In genomic region chr20:1118336-1119127, GRCh38 we compare ENCODE assay signal across 1 cellular context.
TF ChIP-seq lines count a peak whose summit lies in the region.

PSMF1 (plus strand) TSS chr20:1118602; CDS start chr20:1118774, 172 bp downstream.

TF ChIP-seq in K562, 482 proteins besides CTCF, POLR2A, EP300 and RAD21 (continued from another document and continues in another):
- TF ChIP-seq MGA (IDR thresholded peaks at IDR 0.05): no peak; the same call in 1 of the 2 replicates
- TF ChIP-seq TARDBP (IDR thresholded peaks at IDR 0.05): 0 out of 2 replicates have a peak, but pooled peaks have one; percentile 65
- TF ChIP-seq CBFA2T3 (IDR thresholded peaks at IDR 0.05): no peak
- no peak for TF ChIP-seq EZH2 (IDR thresholded peaks at IDR 0.05; ENCODE audit: borderline replicate concordance, low read depth, low read length)
- TF ChIP-seq ZBTB17 (CRISPR knock-in tag; IDR thresholded peaks at IDR 0.05): 0 out of 2 replicates have a peak, but pooled peaks have one; percentile 55
- TF ChIP-seq ZNF77 (CRISPR knock-in tag; IDR thresholded peaks at IDR 0.05): no peak
- TF ChIP-seq HBP1 (CRISPR knock-in tag; IDR thresholded peaks at IDR 0.05): no peak
- TF ChIP-seq ZNF644 (tag; IDR thresholded peaks at IDR 0.05; ENCODE audit: low read depth): no peak
- TF ChIP-seq ZNF518B (CRISPR knock-in tag; IDR thresholded peaks at IDR 0.05): no peak
- no peak for TF ChIP-seq ZNF764 (CRISPR knock-in tag; IDR thresholded peaks at IDR 0.05; ENCODE audit: low read depth)
- no peak for TF ChIP-seq HDAC8 (tag; IDR thresholded peaks at IDR 0.05)
- no peak for TF ChIP-seq ARNT (IDR thresholded peaks at IDR 0.05)
- no peak for TF ChIP-seq ZNF318 (IDR thresholded peaks at IDR 0.05; ENCODE audit: borderline replicate concordance in 1 of 2, low read depth in 1 of 2)
- TF ChIP-seq YBX1 (IDR thresholded peaks at IDR 0.05): no peak
- no peak for TF ChIP-seq HMBOX1 (IDR thresholded peaks at IDR 0.05)
- TF ChIP-seq GTF3C2 (IDR thresholded peaks at IDR 0.05; ENCODE audit: borderline replicate concordance, extremely low read depth, insufficient read length): no peak
- peak; percentile 92 for TF ChIP-seq KLF6 (CRISPR knock-in tag; IDR thresholded peaks at IDR 0.05; ENCODE audit: borderline replicate concordance)
- TF ChIP-seq BHLHE40 (IDR thresholded peaks at IDR 0.05; ENCODE audit: low read length): peak; percentile 39
- no peak for TF ChIP-seq SMAD1 (IDR thresholded peaks at IDR 0.05; ENCODE audit: low read depth, low read length, partially characterized antibody)
- TF ChIP-seq NCOA4 (IDR thresholded peaks at IDR 0.05; ENCODE audit: partially characterized antibody): no peak
- no peak for TF ChIP-seq MCM5 (IDR thresholded peaks at IDR 0.05; ENCODE audit: low read depth)
